8 cellular contexts compared by ENCODE assay signal in the genomic region with DNA sequence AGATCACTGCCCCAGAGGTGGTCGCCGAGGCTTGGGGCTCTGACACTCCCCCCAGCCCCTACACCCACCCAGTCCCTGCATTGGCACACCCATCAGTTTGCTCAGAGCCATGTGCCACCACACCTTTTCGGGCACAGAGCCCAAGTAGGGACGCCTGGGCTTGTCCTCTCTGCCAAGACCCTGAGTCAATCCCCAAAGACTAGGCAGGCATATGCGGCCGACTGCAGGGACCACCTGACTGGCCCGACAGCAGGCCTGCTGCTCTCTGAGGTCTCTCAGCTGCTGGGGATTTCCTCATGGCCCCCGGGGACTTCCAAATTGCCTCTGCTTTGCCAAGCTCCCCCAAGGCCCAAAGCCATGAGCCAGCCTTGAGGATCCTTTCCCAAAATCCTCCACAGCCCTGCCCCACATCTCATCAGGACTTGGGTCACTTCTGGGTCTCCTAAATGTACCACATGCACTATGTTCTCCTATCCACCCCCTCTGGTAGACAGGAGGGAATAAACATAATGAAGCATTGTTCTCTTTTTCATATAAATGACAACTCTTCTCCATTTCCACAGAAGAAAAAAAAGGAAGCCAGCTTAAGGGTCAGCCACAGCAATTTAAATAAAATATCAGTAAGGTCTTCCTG. TPM values are rescaled to one million over a fixed set of nuclear protein-coding genes. Genes with fewer than 3 reads are reported as not detected.
A peak's percentile ranks its signal among the peaks of the same experiment; 100 is the strongest.
DNase-seq lines count a peak whose midpoint lies in the region; ATAC-seq and TF ChIP-seq lines count a peak whose summit lies in the region.

No MANE protein-coding gene starts in this region.

- H3K9me3 ChIP-seq in right atrium auricular region = no peaks in the 10 kb centered on the region

- H3K4me3 Mint-ChIP-seq in GM23338 = peak overlapping the region; percentile 71; the same call in 2 of the 3 replicates
- peak overlapping the region; percentile 83 for H3K4me3 Mint-ChIP-seq in activated B cell treated with CpG ODN at 0.5 μM for 24 hours

- H2AFZ ChIP-seq in GM23338 = peak overlapping the region; percentile 90

- peak overlapping the region; percentile 80 for H3K4me2 ChIP-seq in GM23338

- H3K36me3 ChIP-seq in GM23338 (ENCODE audit: insufficient read depth) (no peaks in the 10 kb centered on the region; the same call in 1 of the 2 replicates), right atrium auricular region (no peaks in the 10 kb centered on the region)

- H3K36me3 Mint-ChIP-seq in GM23338 (ENCODE audit: low read depth) (no peaks in the 10 kb centered on the region; the same call in 2 of the 3 replicates), activated B cell treated with CpG ODN at 0.5 μM for 24 hours (ENCODE audit: low read depth) (no peaks in the 10 kb centered on the region)

- peaks cover 6% of the 10 kb centered on the region for H3K27me3 Mint-ChIP-seq in GM23338 (ENCODE audit: insufficient read depth, low read depth, poor library complexity)
- no peaks in the 10 kb centered on the region for H3K27me3 Mint-ChIP-seq in activated B cell treated with CpG ODN at 0.5 μM for 24 hours

- peaks cover 5% of the 10 kb centered on the region for H3F3A ChIP-seq in GM23338 (replicated peaks; ENCODE audit: low read depth)

- peak overlapping the region; percentile 57 for H3K4me3 ChIP-seq in GM23338
- H3K4me3 ChIP-seq in right atrium auricular region = peak overlapping the region; percentile 33 to 59

- no peaks in the 10 kb centered on the region for H3K9me3 Mint-ChIP-seq in GM23338
- no peaks in the 10 kb centered on the region for H3K9me3 Mint-ChIP-seq in activated B cell treated with CpG ODN at 0.5 μM for 24 hours

- no peak for ATAC-seq in GM23338
- ATAC-seq in activated B cell treated with CpG ODN at 0.5 μM for 24 hours (ENCODE audit: low read depth) = peak; percentile 8
- no peak for ATAC-seq in stimulated activated naive CD8-positive, alpha-beta T cell treated with anti-CD3 and anti-CD28 coated beads, Interleukin-15, Interleukin-2, amounts not matched to agents 100 U/mL and 50 U/mL, for 24 hours
- no peak for ATAC-seq in GM18498 (IDR thresholded peaks at IDR 0.05; ENCODE audit: unreplicated experiment)
- no peak for ATAC-seq in GM21367 (IDR thresholded peaks at IDR 0.05; ENCODE audit: unreplicated experiment)

- H3K27ac ChIP-seq in C4-2B (peak overlapping the region; percentile 24; the same call in 1 of the 2 replicates), GM23338 (ENCODE audit: low read depth) (peak overlapping the region; percentile 24; the same call in 1 of the 2 replicates), right atrium auricular region (peak overlapping the region; percentile 78 to 83)

- CTCF ChIA-PET in activated B cell treated with CpG ODN at 0.5 μM for 24 hours (lab: Charles Lee) = interaction anchor here (0.6 to 9.1 kb wide), 20 partner anchors 9 to 423 kb away, joined by 3 to 201 read pairs (median 4); a partner anchor contains a TSS

- H3K4me1 ChIP-seq in GM23338 (ENCODE audit: insufficient read depth) (peaks cover 23% of the 10 kb centered on the region), right atrium auricular region (peaks cover 0 to 61% of the 10 kb centered on the region in 2 donors)

- H3K4me1 Mint-ChIP-seq in GM23338 = peaks cover 44% of the 10 kb centered on the region
- peaks cover 42% of the 10 kb centered on the region for H3K4me1 Mint-ChIP-seq in activated B cell treated with CpG ODN at 0.5 μM for 24 hours

- H3K27me3 ChIP-seq in GM23338 (ENCODE audit: insufficient read depth) (no peaks in the 10 kb centered on the region), right atrium auricular region (no peaks in the 10 kb centered on the region)

- POLR2A ChIA-PET in activated B cell treated with CpG ODN at 0.5 μM for 24 hours (lab: Charles Lee) = interaction anchor here (0.6 to 5.0 kb wide), 22 partner anchors 11 to 1665 kb away, joined by 3 to 63 read pairs (median 4); a partner anchor contains a TSS

- intact Hi-C loops in activated B cell treated with CpG ODN at 0.5 μM for 24 hours (cut with micrococcal nuclease) = loop anchor here (1.0 to 10.0 kb wide), 7 partner anchors 31 to 465 kb away; a partner anchor contains a TSS

- H3K79me2 ChIP-seq in GM23338 (replicated peaks; ENCODE audit: insufficient read depth) = peaks cover 7% of the 10 kb centered on the region

- TF ChIP-seq CTCF in C4-2B (conservative IDR thresholded peaks at IDR 0.05) = no peak
- TF ChIP-seq CTCF in GM23338 (conservative IDR thresholded peaks at IDR 0.05; ENCODE audit: low read depth in 2 of 2) = no peak
- TF ChIP-seq CTCF in activated B cell treated with CpG ODN at 0.5 μM for 24 hours (IDR thresholded peaks at IDR 0.05) = no peak
- TF ChIP-seq CTCF in right atrium auricular region (IDR thresholded peaks at IDR 0.05) = no peak

- no peaks in the 10 kb centered on the region for H3K9me2 ChIP-seq in GM23338 (ENCODE audit: insufficient read depth)

- no peak for DNase-seq in GM23338 (ENCODE audit: low spot score)
- peak; percentile 55 for DNase-seq in activated B cell treated with CpG ODN at 0.5 μM for 24 hours
- no peak for DNase-seq in right atrium auricular region (ENCODE audit: low spot score)
- DNase-seq in stimulated activated naive CD8-positive, alpha-beta T cell treated with anti-CD3 and anti-CD28 coated beads, Interleukin-15, Interleukin-2, amounts not matched to agents 100 U/mL and 50 U/mL, for 24 hours = peak; percentile 57
- DNase-seq in 8988T = no peak

- H4K20me1 ChIP-seq in GM23338 (replicated peaks; ENCODE audit: insufficient read depth) = peaks cover 6% of the 10 kb centered on the region; the same call in 1 of the 2 replicates

- peak overlapping the region; percentile 82 for H3K27ac Mint-ChIP-seq in GM23338
- peak overlapping the region; percentile 83 for H3K27ac Mint-ChIP-seq in activated B cell treated with CpG ODN at 0.5 μM for 24 hours

TF ChIP-seq in GM23338, 12 proteins besides CTCF, POLR2A, EP300 and RAD21 (continues in another document):
- no peak for TF ChIP-seq ZNF114 (CRISPR knock-in tag; IDR thresholded peaks at IDR 0.05)
- TF ChIP-seq EZH2 (IDR thresholded peaks at IDR 0.05; ENCODE audit: low read depth, unreplicated experiment) = no peak
- TF ChIP-seq, protein P1, sequence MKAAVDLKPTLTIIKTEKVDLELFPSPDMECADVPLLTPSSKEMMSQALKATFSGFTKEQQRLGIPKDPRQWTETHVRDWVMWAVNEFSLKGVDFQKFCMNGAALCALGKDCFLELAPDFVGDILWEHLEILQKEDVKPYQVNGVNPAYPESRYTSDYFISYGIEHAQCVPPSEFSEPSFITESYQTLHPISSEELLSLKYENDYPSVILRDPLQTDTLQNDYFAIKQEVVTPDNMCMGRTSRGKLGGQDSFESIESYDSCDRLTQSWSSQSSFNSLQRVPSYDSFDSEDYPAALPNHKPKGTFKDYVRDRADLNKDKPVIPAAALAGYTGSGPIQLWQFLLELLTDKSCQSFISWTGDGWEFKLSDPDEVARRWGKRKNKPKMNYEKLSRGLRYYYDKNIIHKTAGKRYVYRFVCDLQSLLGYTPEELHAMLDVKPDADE (IDR thresholded peaks at IDR 0.05) = no peak

RNA-seq across cellular contexts. Expression of a gene that starts 30.6 kb away (rescaled TPM):
- 23.9 and 37.5 TPM in 2 replicates for total RNA-seq in GM23338 (2014; rRNA removed; shearing (Covaris generic))
- polyA plus RNA-seq in GM23338 (2016; fragmentation: Nextera tagmentation; extraction: Ambion mirVana) = 16.7 and 18.3 TPM in 2 replicates
- total RNA-seq in activated B cell treated with CpG ODN at 0.5 μM for 24 hours (67.8 and 79.8 TPM in 2 replicates), right atrium auricular region (100 to 1,000 TPM; 159 to 219 TPM)

Comparison
In these comparisons a context has a peak if more than half of its experiments do, and no peak if none do; other contexts are left out.
1. H3K27ac ChIP-seq: peak in every context shown above with its lines; median percentile 80 in right atrium auricular region; 24 in C4-2B; 24 in GM23338.
2. DNase-seq: peak in activated B cell treated with CpG ODN at 0.5 μM for 24 hours (single experiment) and stimulated activated naive CD8-positive, alpha-beta T cell treated with anti-CD3 and anti-CD28 coated beads, Interleukin-15, Interleukin-2, amounts not matched to agents 100 U/mL and 50 U/mL, for 24 hours (single experiment); none in GM23338 (single experiment), right atrium auricular region (single experiment) and 8988T (single experiment).